Comparison of ENCODE assay signal across 8 cellular contexts in genomic region chr3:15812183-15812582, GRCh38. TPM values are rescaled to one million over a fixed set of nuclear protein-coding genes. Genes with fewer than 3 reads are reported as not detected.
A peak's percentile ranks its signal among the peaks of the same experiment; 100 is the strongest.
DNase-seq lines count a peak whose midpoint lies in the region; ATAC-seq, FAIRE-seq and TF ChIP-seq lines count a peak whose summit lies in the region.

No MANE protein-coding gene starts in this region.

- BruUV-seq in HepG2 (replicated peaks; lab: Mats Ljungman, UMichigan), result no TSS peak

- no peaks in the 10 kb centered on the region for H3K27me3 Mint-ChIP-seq in T-cell

- TF ChIP-seq RAD21 in HepG2 (CRISPR knock-in tag; IDR thresholded peaks at IDR 0.05), result no peak

- H3K27ac ChIP-seq in adrenal gland, result no peak overlapping the region
- no peak overlapping the region for H3K27ac ChIP-seq in HepG2 (ENCODE audit: extremely low read length, insufficient read depth, low read length)

- ATAC-seq in HepG2 (no peak), T-cell (replicated peaks in 1 of 4) (no peak)

- H3K4me1 Mint-ChIP-seq in T-cell, result peaks cover 28 to 40% (median 29%) of the 10 kb centered on the region in 3 donors

- TF ChIP-seq POLR2A in adrenal gland (IDR thresholded peaks at IDR 0.05) (no peak), HepG2 (IDR thresholded peaks at IDR 0.05; ENCODE audit: insufficient read depth in 1 of 2, low read depth in 2 of 2, low read length in 2 of 2) (no peak)

- H3K27ac Mint-ChIP-seq in T-cell, result no peak overlapping the region

- peak; percentile 28 for TF ChIP-seq CTCF in AG09319 (IDR thresholded peaks at IDR 0.05; ENCODE audit: low read depth, low read length)
- peak; percentile 44 for TF ChIP-seq CTCF in GM13977 (IDR thresholded peaks at IDR 0.05; ENCODE audit: extremely low read depth, insufficient read depth, missing control alignments)
- TF ChIP-seq CTCF in adrenal gland (IDR thresholded peaks at IDR 0.05), result peak; percentile 28 to 72 (median 62)
- peak; percentile 26; the same call in 1 of the 2 replicates for TF ChIP-seq CTCF in HepG2 (CRISPR knock-in tag; IDR thresholded peaks at IDR 0.05)

- TF ChIP-seq EP300 in HepG2 (IDR thresholded peaks at IDR 0.05; ENCODE audit: low read depth in 2 of 2, low read length in 2 of 2), result no peak
- TF ChIP-seq EP300 in HepG2 (CRISPR knock-in tag; IDR thresholded peaks at IDR 0.05; ENCODE audit: borderline replicate concordance), result no peak

- peaks cover 58% of the 10 kb centered on the region for H3K79me2 ChIP-seq in HepG2 (ENCODE audit: insufficient read depth, low read length)

- no peaks in the 10 kb centered on the region for H3K9me3 Mint-ChIP-seq in T-cell

- no peak for FAIRE-seq in HepG2 (lab: Jason Lieb, UNC)

- 77 to 96% (median 93%) methylated on average over 1 of the region's 1 CpG for WGBS in adrenal gland, 4 donors
- WGBS in HepG2 (ENCODE audit: low lambda C conversion rate), result 100% methylated on average over 1 of the region's 1 CpG

- H3K9ac ChIP-seq in HepG2 (ENCODE audit: insufficient read depth, low read depth, low read length), result no peak overlapping the region

- intact Hi-C loops in adrenal gland (cut with DNase I), result loop anchor here in 1 of 2 donors (5.0 to 10.0 kb wide), 2 partner anchors 363 to 430 kb away; partner anchors contain the start of gene GALNT15
- intact Hi-C loops in HepG2 (cut with micrococcal nuclease; ENCODE audit: unreplicated experiment), result loop anchor here (10.0 kb wide), 1 partner anchor 433 kb away; no protein-coding TSS in a partner anchor

- H3K4me3 ChIP-seq in adrenal gland, result no peak overlapping the region
- no peak overlapping the region for H3K4me3 ChIP-seq in HepG2 (replicated peaks in 1 of 3; ENCODE audit: insufficient read depth in 1 of 3, low read depth in 2 of 3, low read length in 3 of 3)

- no peak overlapping the region for H3K4me2 ChIP-seq in HepG2 (ENCODE audit: low read depth, low read length)

- H3K4me3 Mint-ChIP-seq in T-cell, result no peak overlapping the region

- H3K36me3 Mint-ChIP-seq in T-cell, result peaks cover 2% of the 10 kb centered on the region

- H3K27me3 ChIP-seq in adrenal gland, result no peaks in the 10 kb centered on the region
- H3K27me3 ChIP-seq in HepG2 (ENCODE audit: control insufficient read depth in 1 of 2, insufficient read depth in 2 of 2, low read length in 2 of 2), result no peaks in the 10 kb centered on the region

- DNase-seq in AG09319 (ENCODE audit: extremely low read depth, low read depth) (no peak), GM13977 (ENCODE audit: low spot score) (no peak), adrenal gland (no peak), HepG2 (ENCODE audit: low spot score) (no peak), T-cell (no peak), putamen (ENCODE audit: low spot score) (no peak)
- no peak for DNase-seq in stimulated activated CD4-positive, alpha-beta T cell treated with anti-CD3 and anti-CD28 coated beads, Interleukin-4, amount 100 ng/mL, for 24 hours
- no peak for DNase-seq in activated CD4-positive, alpha-beta T cell treated with anti-CD3 and anti-CD28 coated beads, Interleukin-2, amount 50 U/mL, for 4 hours

- CTCF ChIA-PET in HepG2 (lab: Yijun Ruan, JAX; ENCODE audit: low intra/inter-chr PET ratio, low total read pairs), result no interaction called here
- CTCF ChIA-PET in T-cell (lab: Charles Lee), result interaction anchor here (0.6 to 4.1 kb wide), 14 partner anchors 9 to 459 kb away, joined by 3 to 25 read pairs (median 4); partner anchors contain the start of gene ANKRD28 (in 1 of the 2)

- H2AFZ ChIP-seq in HepG2 (ENCODE audit: low read length), result no peak overlapping the region

- in situ Hi-C loops in GM13977 (cut with MboI; ENCODE audit: low pct_unique_long_range_greater_than_20kb, low sequenced_read_pairs, unreplicated experiment), result loop anchor here (25.0 kb wide), 1 partner anchor 375 kb away; the partner anchor contains the start of genes EAF1 and METTL6
- in situ Hi-C loops in HepG2 (cut with HindIII; ENCODE audit: extremely low pct_ligation_motif_present, low pct_unique_long_range_greater_than_20kb), result no loop called here

- H3K36me3 ChIP-seq in adrenal gland (replicated peaks in 1 of 2), result no peaks in the 10 kb centered on the region
- H3K36me3 ChIP-seq in HepG2 (replicated peaks in 1 of 2; ENCODE audit: control insufficient read depth in 1 of 2, insufficient read depth in 2 of 2, low read length in 2 of 2), result no peaks in the 10 kb centered on the region; a peak in 1 of 5 replicates

- POLR2A ChIA-PET in HepG2 (lab: Yijun Ruan, JAX), result interaction anchor here (0.6 kb wide), 1 partner anchor 70 kb away, joined by 3 read pairs; no protein-coding TSS in a partner anchor
- POLR2A ChIA-PET in T-cell (lab: Charles Lee), result interaction anchor here (0.6 to 0.7 kb wide), 4 partner anchors 206 to 1669 kb away, joined by 3 to 7 read pairs (median 5); no protein-coding TSS in a partner anchor

- H4K20me1 ChIP-seq in HepG2 (ENCODE audit: insufficient read depth, low read length), result no peaks in the 10 kb centered on the region

- no peaks in the 10 kb centered on the region for H3K9me3 ChIP-seq in adrenal gland (replicated peaks in 1 of 3)
- H3K9me3 ChIP-seq in HepG2 (ENCODE audit: low read length), result no peaks in the 10 kb centered on the region

- H3K4me1 ChIP-seq in adrenal gland (replicated peaks in 1 of 2) (peaks cover 0 to 13% of the 10 kb centered on the region in 2 donors), HepG2 (ENCODE audit: insufficient read depth, low read length) (no peaks in the 10 kb centered on the region)

TF ChIP-seq in HepG2, 621 proteins besides CTCF, POLR2A, EP300 and RAD21:
- TF ChIP-seq RELA (CRISPR knock-in tag; IDR thresholded peaks at IDR 0.05) (no peak), ZNF670 (CRISPR knock-in tag; IDR thresholded peaks at IDR 0.05; ENCODE audit: borderline replicate concordance) (no peak), STAG1 (CRISPR knock-in tag; IDR thresholded peaks at IDR 0.05) (peak; percentile 50), ETV6 (CRISPR knock-in tag; conservative IDR thresholded peaks at IDR 0.05) (no peak), ZNF775 (CRISPR knock-in tag; IDR thresholded peaks at IDR 0.05; ENCODE audit: borderline replicate concordance) (no peak), ZNF558 (CRISPR knock-in tag; IDR thresholded peaks at IDR 0.05; ENCODE audit: borderline replicate concordance) (no peak)
TF ChIP-seq in HepG2: peak in this region for 1.

RNA-seq across cellular contexts. Expression of gene ANKRD28, which starts 14.4 kb away (rescaled TPM):
- total RNA-seq in adrenal gland, result 10 to 100 TPM; 14.0 to 71.7 (median 49.7) TPM
- polyA plus RNA-seq in adrenal gland, result 10 to 100 TPM; 11.0 to 16.9 (median 16.2) TPM
- total RNA-seq in HepG2 (2016; rRNA removed; fragmentation: Illumina TruSeq; extraction: Trizol), result 28.9 and 40.2 TPM in 2 replicates
- total RNA-seq in HepG2 (2016; cell fraction: cytosol; rRNA removed; fragmentation: Illumina TruSeq; extraction: Trizol; ENCODE audit: low read depth), result 11.3 and 13.1 TPM in 2 replicates
- 28.4 and 36.2 TPM in 2 replicates for total RNA-seq in HepG2 (2016; cell fraction: insoluble cytoplasmic fraction; rRNA removed; fragmentation: Illumina TruSeq; extraction: Trizol)
- 11.2 and 14.5 TPM in 2 replicates for total RNA-seq in HepG2 (2016; cell fraction: membrane; rRNA removed; fragmentation: Illumina TruSeq; extraction: Trizol)
- 41.2 and 46.8 TPM in 2 replicates for total RNA-seq in HepG2 (2016; cell fraction: nucleus; rRNA removed; fragmentation: Illumina TruSeq; extraction: Trizol)
- 20.7 and 21.0 TPM in 2 replicates for polyA plus RNA-seq in HepG2 (2011; rRNA removed)
- polyA plus RNA-seq in HepG2 (2011; cell fraction: cytosol; rRNA removed), result 9.2 and 14.8 TPM in 2 replicates
- 30.1 TPM in 2 replicates for polyA plus RNA-seq in HepG2 (2011; cell fraction: nucleus; rRNA removed)
- polyA plus RNA-seq in HepG2 (2012), result 18.6 and 18.7 TPM in 2 replicates
- 0.62 and 0.75 TPM in 2 replicates for polyA plus RNA-seq in HepG2 (2016; cell fraction: cytosol; fragmentation: Illumina TruSeq; extraction: Trizol; ENCODE audit: low read depth)
- 23.3 and 24.0 TPM in 2 replicates for polyA plus RNA-seq in HepG2 (2016; cell fraction: insoluble cytoplasmic fraction; fragmentation: Illumina TruSeq; extraction: Trizol; ENCODE audit: low read depth)
- polyA plus RNA-seq in HepG2 (2016; cell fraction: membrane; fragmentation: Illumina TruSeq; extraction: Trizol; ENCODE audit: low read depth), result 3.1 and 4.0 TPM in 2 replicates
- 32.5 and 40.7 TPM in 2 replicates for polyA plus RNA-seq in HepG2 (2016; cell fraction: nucleus; fragmentation: Illumina TruSeq; extraction: Trizol; ENCODE audit: insufficient read depth, low read depth)
- 40.3 and 73.4 TPM in 2 replicates for polyA minus RNA-seq in HepG2 (2011; rRNA and poly(A)+ RNA removed; ENCODE audit: low replicate concordance)
- 19.9 TPM in 2 replicates for polyA minus RNA-seq in HepG2 (2011; cell fraction: cytosol; rRNA and poly(A)+ RNA removed)
- 106 and 111 TPM in 2 replicates for polyA minus RNA-seq in HepG2 (2011; cell fraction: nucleus; rRNA and poly(A)+ RNA removed)
- total RNA-seq in T-cell, result 10 to 100 TPM; 30.1 to 67.6 (median 39.0) TPM
